2 cellular contexts compared by ENCODE assay signal in the genomic region with DNA sequence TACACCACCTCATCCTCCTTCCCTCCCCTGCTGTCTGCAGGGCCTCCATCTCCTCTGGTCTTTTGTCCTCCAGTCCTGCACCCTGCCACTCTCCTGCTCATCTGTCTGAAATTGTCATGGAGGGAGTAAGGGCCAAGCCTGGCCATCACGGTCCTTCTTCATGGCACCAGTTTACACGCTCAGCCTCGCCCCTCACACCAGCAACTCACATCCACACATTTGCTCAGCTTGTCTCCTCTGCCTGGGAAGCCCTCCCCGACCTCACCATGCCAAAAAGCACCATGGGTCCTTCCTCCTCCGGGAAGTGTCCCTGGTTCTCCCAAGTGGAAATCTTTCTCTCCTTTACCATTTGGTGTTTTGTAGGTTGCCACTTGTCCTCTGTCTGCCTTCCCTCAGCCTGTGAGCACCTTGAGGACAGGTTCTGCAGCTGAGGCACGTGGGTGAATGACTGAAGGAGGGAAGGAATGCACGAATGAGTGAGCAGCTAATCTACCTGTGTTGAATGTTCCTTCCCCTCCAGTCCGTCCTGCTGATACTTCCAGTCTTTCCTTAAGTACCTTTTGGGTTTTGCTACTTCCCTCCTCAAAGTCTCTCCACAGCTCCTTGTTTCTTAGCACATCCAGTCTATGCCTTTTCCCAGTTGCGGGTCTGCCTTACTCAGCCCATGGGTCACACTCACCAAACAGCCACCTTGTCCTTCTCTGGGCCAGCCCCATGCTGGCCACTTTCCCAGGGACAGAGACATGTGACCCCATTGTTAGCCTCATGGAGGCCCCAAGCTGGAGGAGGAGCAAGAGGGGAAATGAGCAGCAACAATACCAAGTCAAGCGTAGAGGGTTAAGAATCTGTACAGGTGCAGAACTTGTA.
TF ChIP-seq lines count a peak whose summit lies in the region.

No MANE protein-coding gene starts in this region.

TF ChIP-seq in HCT116, 20 proteins besides CTCF, POLR2A, EP300 and RAD21 (continued from another document):
- no peak for TF ChIP-seq POLR2AphosphoS5 (IDR thresholded peaks at IDR 0.05; ENCODE audit: low read depth, low read length)
- no peak for TF ChIP-seq FOSL1 (IDR thresholded peaks at IDR 0.05; ENCODE audit: low read depth)
- no peak for TF ChIP-seq ZNF274 (IDR thresholded peaks at IDR 0.05; ENCODE audit: low read depth, low read length)
- no peak for TF ChIP-seq YY1 (IDR thresholded peaks at IDR 0.05; ENCODE audit: extremely low read depth, insufficient replicate concordance, low read depth, low read length)
- TF ChIP-seq MAX (IDR thresholded peaks at IDR 0.05), result no peak; the same call in 1 of the 2 replicates
- TF ChIP-seq CEBPB (IDR thresholded peaks at IDR 0.05; ENCODE audit: low read depth), result no peak
- TF ChIP-seq, protein P1, sequence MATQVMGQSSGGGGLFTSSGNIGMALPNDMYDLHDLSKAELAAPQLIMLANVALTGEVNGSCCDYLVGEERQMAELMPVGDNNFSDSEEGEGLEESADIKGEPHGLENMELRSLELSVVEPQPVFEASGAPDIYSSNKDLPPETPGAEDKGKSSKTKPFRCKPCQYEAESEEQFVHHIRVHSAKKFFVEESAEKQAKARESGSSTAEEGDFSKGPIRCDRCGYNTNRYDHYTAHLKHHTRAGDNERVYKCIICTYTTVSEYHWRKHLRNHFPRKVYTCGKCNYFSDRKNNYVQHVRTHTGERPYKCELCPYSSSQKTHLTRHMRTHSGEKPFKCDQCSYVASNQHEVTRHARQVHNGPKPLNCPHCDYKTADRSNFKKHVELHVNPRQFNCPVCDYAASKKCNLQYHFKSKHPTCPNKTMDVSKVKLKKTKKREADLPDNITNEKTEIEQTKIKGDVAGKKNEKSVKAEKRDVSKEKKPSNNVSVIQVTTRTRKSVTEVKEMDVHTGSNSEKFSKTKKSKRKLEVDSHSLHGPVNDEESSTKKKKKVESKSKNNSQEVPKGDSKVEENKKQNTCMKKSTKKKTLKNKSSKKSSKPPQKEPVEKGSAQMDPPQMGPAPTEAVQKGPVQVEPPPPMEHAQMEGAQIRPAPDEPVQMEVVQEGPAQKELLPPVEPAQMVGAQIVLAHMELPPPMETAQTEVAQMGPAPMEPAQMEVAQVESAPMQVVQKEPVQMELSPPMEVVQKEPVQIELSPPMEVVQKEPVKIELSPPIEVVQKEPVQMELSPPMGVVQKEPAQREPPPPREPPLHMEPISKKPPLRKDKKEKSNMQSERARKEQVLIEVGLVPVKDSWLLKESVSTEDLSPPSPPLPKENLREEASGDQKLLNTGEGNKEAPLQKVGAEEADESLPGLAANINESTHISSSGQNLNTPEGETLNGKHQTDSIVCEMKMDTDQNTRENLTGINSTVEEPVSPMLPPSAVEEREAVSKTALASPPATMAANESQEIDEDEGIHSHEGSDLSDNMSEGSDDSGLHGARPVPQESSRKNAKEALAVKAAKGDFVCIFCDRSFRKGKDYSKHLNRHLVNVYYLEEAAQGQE (IDR thresholded peaks at IDR 0.05; ENCODE audit: low read depth), result no peak
- no peak for TF ChIP-seq ZBTB33 (IDR thresholded peaks at IDR 0.05; ENCODE audit: extremely low read depth, insufficient replicate concordance, low read length)
- no peak for TF ChIP-seq EZH2 (IDR thresholded peaks at IDR 0.05)
- TF ChIP-seq SRF (IDR thresholded peaks at IDR 0.05; ENCODE audit: low read depth), result no peak
- no peak for TF ChIP-seq SP1 (IDR thresholded peaks at IDR 0.05; ENCODE audit: low read depth)

TF ChIP-seq in WTC11, 78 proteins besides CTCF, POLR2A, EP300 and RAD21 (continued from another document):
- TF ChIP-seq, protein P2, sequence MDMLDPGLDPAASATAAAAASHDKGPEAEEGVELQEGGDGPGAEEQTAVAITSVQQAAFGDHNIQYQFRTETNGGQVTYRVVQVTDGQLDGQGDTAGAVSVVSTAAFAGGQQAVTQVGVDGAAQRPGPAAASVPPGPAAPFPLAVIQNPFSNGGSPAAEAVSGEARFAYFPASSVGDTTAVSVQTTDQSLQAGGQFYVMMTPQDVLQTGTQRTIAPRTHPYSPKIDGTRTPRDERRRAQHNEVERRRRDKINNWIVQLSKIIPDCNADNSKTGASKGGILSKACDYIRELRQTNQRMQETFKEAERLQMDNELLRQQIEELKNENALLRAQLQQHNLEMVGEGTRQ (CRISPR knock-in tag; IDR thresholded peaks at IDR 0.05), result 0 out of 2 replicates have a peak, but pooled peaks have one; percentile 22
- TF ChIP-seq GRHL2 (CRISPR knock-in tag; IDR thresholded peaks at IDR 0.05; ENCODE audit: insufficient replicate concordance, severe bottlenecking) (no peak), ZNF317 (CRISPR knock-in tag; IDR thresholded peaks at IDR 0.05; ENCODE audit: borderline replicate concordance, low read depth) (no peak), MAX (CRISPR knock-in tag; IDR thresholded peaks at IDR 0.05) (0 out of 2 replicates have a peak, but pooled peaks have one; percentile 17)
